Comparison of ENCODE assay signal across 8 cellular contexts in genomic region chr2:213148572-213149331, GRCh38. TPM values are rescaled to one million over a fixed set of nuclear protein-coding genes. Genes with fewer than 3 reads are reported as not detected.
A peak's percentile ranks its signal among the peaks of the same experiment; 100 is the strongest.
DNase-seq lines count a peak whose midpoint lies in the region; ATAC-seq and TF ChIP-seq lines count a peak whose summit lies in the region.

No MANE protein-coding gene starts in this region.

- peaks cover 30% of the 10 kb centered on the region for H3K4me1 Mint-ChIP-seq in activated CD4-positive, alpha-beta memory T cell treated with anti-CD3 and anti-CD28 coated beads, Interleukin-2, amount 10 ng/mL, durations not matched to agents 7 days and 5 days

- H3K36me3 Mint-ChIP-seq in activated CD4-positive, alpha-beta memory T cell treated with anti-CD3 and anti-CD28 coated beads, Interleukin-2, amount 10 ng/mL, durations not matched to agents 7 days and 5 days (ENCODE audit: low read depth) = peaks cover 3% of the 10 kb centered on the region

- CTCF ChIA-PET in activated CD4-positive, alpha-beta memory T cell treated with anti-CD3 and anti-CD28 coated beads, Interleukin-2, amount 10 ng/mL, durations not matched to agents 7 days and 5 days (lab: Charles Lee) = interaction anchor here (0.6 kb wide), 1 partner anchor 280 kb away, joined by 3 read pairs; no protein-coding TSS in a partner anchor

- peaks cover 43% of the 10 kb centered on the region for H3K27me3 Mint-ChIP-seq in activated CD4-positive, alpha-beta memory T cell treated with anti-CD3 and anti-CD28 coated beads, Interleukin-2, amount 10 ng/mL, durations not matched to agents 7 days and 5 days

- no peaks in the 10 kb centered on the region for H3K9me3 Mint-ChIP-seq in activated CD4-positive, alpha-beta memory T cell treated with anti-CD3 and anti-CD28 coated beads, Interleukin-2, amount 10 ng/mL, durations not matched to agents 7 days and 5 days

- intact Hi-C loops in Right ventricle myocardium inferior (cut with DNase I) (no loop called here), tibial artery (cut with DNase I; ENCODE audit: low total_unique reads) (no loop called here)

- H3K4me3 Mint-ChIP-seq in activated CD4-positive, alpha-beta memory T cell treated with anti-CD3 and anti-CD28 coated beads, Interleukin-2, amount 10 ng/mL, durations not matched to agents 7 days and 5 days = peak overlapping the region; percentile 79

- DNase-seq in cardiac muscle cell (ENCODE audit: low read depth in 1 of 2, low spot score in 1 of 2) (no peak), Right ventricle myocardium inferior (ENCODE audit: missing footprints) (no peak), iris pigment epithelial cell (ENCODE audit: low read depth) (peak; percentile 26), tibial artery (no peak), SHP77 (lab: John Stamatoyannopoulos, UW) (no peak)
- no peak for DNase-seq in activated CD4-positive, alpha-beta memory T cell treated with anti-CD3 and anti-CD28 coated beads, Interleukin-2, amount 10 ng/mL, durations not matched to agents 7 days and 5 days

- H3K27me3 ChIP-seq in cardiac muscle cell (no peaks in the 10 kb centered on the region), tibial artery (no peaks in the 10 kb centered on the region)

- TF ChIP-seq CTCF in cardiac muscle cell (IDR thresholded peaks at IDR 0.05; ENCODE audit: low read depth, low read length) (no peak), tibial artery (IDR thresholded peaks at IDR 0.05) (no peak)

- POLR2A ChIA-PET in activated CD4-positive, alpha-beta memory T cell treated with anti-CD3 and anti-CD28 coated beads, Interleukin-2, amount 10 ng/mL, durations not matched to agents 7 days and 5 days (lab: Charles Lee) = interaction anchor here (0.9 to 2.9 kb wide), 3 partner anchors 131 to 135 kb away, joined by 3 to 6 read pairs (median 6); no protein-coding TSS in a partner anchor

- no peak for ATAC-seq in Right ventricle myocardium inferior
- ATAC-seq in GM19455 (IDR thresholded peaks at IDR 0.05; ENCODE audit: unreplicated experiment) = no peak
- no peak for ATAC-seq in GM19397 (IDR thresholded peaks at IDR 0.05; ENCODE audit: unreplicated experiment)

- peak overlapping the region; percentile 93 for H3K4me3 ChIP-seq in cardiac muscle cell
- H3K4me3 ChIP-seq in tibial artery = peak overlapping the region; percentile 76 to 82

- H3K27ac Mint-ChIP-seq in activated CD4-positive, alpha-beta memory T cell treated with anti-CD3 and anti-CD28 coated beads, Interleukin-2, amount 10 ng/mL, durations not matched to agents 7 days and 5 days = peak overlapping the region; percentile 40

- H3K27ac ChIP-seq in cardiac muscle cell (no peak overlapping the region), tibial artery (peak overlapping the region in 1 of 2 donors; percentile 87)

- H3K9me3 ChIP-seq in cardiac muscle cell (ENCODE audit: low read depth) (no peaks in the 10 kb centered on the region), tibial artery (no peaks in the 10 kb centered on the region)

- H3K4me1 ChIP-seq in cardiac muscle cell (ENCODE audit: low read depth) (peaks cover 17% of the 10 kb centered on the region), tibial artery (peaks cover 0 to 58% (median 8%) of the 10 kb centered on the region in 4 donors)

- H3K36me3 ChIP-seq in cardiac muscle cell (no peaks in the 10 kb centered on the region), tibial artery (no peaks in the 10 kb centered on the region)

RNA-seq across cellular contexts. Expression of gene IKZF2, which starts 2.7 kb away (rescaled TPM):
- total RNA-seq in cardiac muscle cell = 7.9 and 10.8 TPM in 2 replicates
- 3.1 and 5.5 TPM in 2 replicates for polyA plus RNA-seq in cardiac muscle cell
- total RNA-seq in Right ventricle myocardium inferior = 4.7 TPM
- 1 to 10 TPM; 4.2 to 6.0 TPM for total RNA-seq in activated CD4-positive, alpha-beta memory T cell treated with anti-CD3 and anti-CD28 coated beads, Interleukin-2, amount 10 ng/mL, durations not matched to agents 7 days and 5 days
